In genomic region chr2:42932271-42933151, GRCh38 we compare ENCODE assay signal across 18 cellular contexts.
DNase-seq lines count a peak whose midpoint lies in the region; ATAC-seq, FAIRE-seq and TF ChIP-seq lines count a peak whose summit lies in the region.
"Had no signal": no experiment of that assay in that cellular context is flagged by ENCODE, and none has a peak within 500 bp of the region (broad histone marks: within the 10 kb centered on the region; RNA-seq: fewer than 3 reads in every experiment).

No MANE protein-coding gene starts in this region.

- peak; percentile 66 for ATAC-seq in Right ventricle myocardium superior (ENCODE audit: poor library complexity)
- ATAC-seq in GM18505 (IDR thresholded peaks at IDR 0.05; ENCODE audit: unreplicated experiment) = no peak
- ATAC-seq in HG02981 (IDR thresholded peaks at IDR 0.05; ENCODE audit: unreplicated experiment) = no peak
- ATAC-seq: left lung had no signal

- no peak for FAIRE-seq in GM19239 (lab: Jason Lieb, UNC)
- FAIRE-seq: colon had no signal

- no peaks in the 10 kb centered on the region for H3K27me3 ChIP-seq in WERI-Rb-1 (ENCODE audit: insufficient read depth, low read depth, severe bottlenecking)

- no peak overlapping the region for H3K4me3 ChIP-seq in WERI-Rb-1 (ENCODE audit: low read depth, low read length)
- H3K4me3 ChIP-seq: left lung had no signal

- H3K27ac Mint-ChIP-seq in nephron progenitor cell = peak overlapping the region; percentile 94
- peak overlapping the region; percentile 67 for H3K27ac Mint-ChIP-seq in type B pancreatic cell
- H3K27ac Mint-ChIP-seq: activated CD4-positive, alpha-beta T cell treated with anti-CD3 and anti-CD28 coated beads, Interleukin-2, amount 10 ng/mL, durations not matched to agents 7 days and 5 days had no signal

- no peak for TF ChIP-seq POLR2A in GM18505 (IDR thresholded peaks at IDR 0.05; ENCODE audit: borderline replicate concordance, extremely low read depth, insufficient read depth, insufficient read length)

- TF ChIP-seq CTCF in WERI-Rb-1 (IDR thresholded peaks at IDR 0.05; ENCODE audit: low read depth, low read length) = no peak
- TF ChIP-seq CTCF in nephron progenitor cell (IDR thresholded peaks at IDR 0.05) = no peak
- TF ChIP-seq CTCF in type B pancreatic cell (conservative IDR thresholded peaks at IDR 0.05) = no peak

- H3K4me3 Mint-ChIP-seq in nephron progenitor cell = no peak overlapping the region
- peak overlapping the region; percentile 34 for H3K4me3 Mint-ChIP-seq in type B pancreatic cell
- H3K4me3 Mint-ChIP-seq: activated CD4-positive, alpha-beta T cell treated with anti-CD3 and anti-CD28 coated beads, Interleukin-2, amount 10 ng/mL, durations not matched to agents 7 days and 5 days; CD14-positive monocyte had no signal

- no peaks in the 10 kb centered on the region for H3K36me3 ChIP-seq in WERI-Rb-1
- H3K36me3 ChIP-seq: left lung had no signal

- H3K4me1 Mint-ChIP-seq in nephron progenitor cell (peaks cover 98% of the 10 kb centered on the region), type B pancreatic cell (ENCODE audit: unreplicated experiment) (peaks cover 67% of the 10 kb centered on the region)

- H3K27me3 Mint-ChIP-seq in nephron progenitor cell (ENCODE audit: low read depth, poor library complexity) = no peaks in the 10 kb centered on the region
- no peaks in the 10 kb centered on the region for H3K27me3 Mint-ChIP-seq in type B pancreatic cell

- intact Hi-C loops in Right ventricle myocardium superior (cut with DNase I) = loop anchor here (5.0 kb wide), 1 partner anchor 75 kb away; no protein-coding TSS in a partner anchor

- DNase-seq in WERI-Rb-1 = no peak
- peak; percentile 68 for DNase-seq in Right ventricle myocardium superior
- DNase-seq in nephron progenitor cell = no peak
- no peak for DNase-seq in type B pancreatic cell (ENCODE audit: extremely low spot score, unreplicated experiment)
- no peak for DNase-seq in KBM-7
- no peak for DNase-seq in GM19239 (ENCODE audit: insufficient read length, low spot score)
- DNase-seq: activated CD4-positive, alpha-beta T cell treated with anti-CD3 and anti-CD28 coated beads, Interleukin-2, amount 10 ng/mL, durations not matched to agents 7 days and 5 days; activated T-cell treated with anti-CD3 and anti-CD28 coated beads, Interleukin-2, amount 50 U/mL, for 1 hour; DND-41; left lung; NCI-H2029; NCI-H526 treated with DMSO at 0.1 percent for 48 hours; nucleus accumbens; substantia nigra had no signal

- H3K36me3 Mint-ChIP-seq in nephron progenitor cell (ENCODE audit: low read depth) (no peaks in the 10 kb centered on the region), type B pancreatic cell (no peaks in the 10 kb centered on the region)
- H3K36me3 Mint-ChIP-seq: CD14-positive monocyte had no signal

- in situ Hi-C loops in KBM-7 (cut with MboI; ENCODE audit: low pct_unique_long_range_greater_than_20kb, low sequenced_read_pairs) = no loop called here

- H3K9me3 ChIP-seq in WERI-Rb-1 (ENCODE audit: severe bottlenecking) = no peaks in the 10 kb centered on the region
- H3K9me3 ChIP-seq: left lung had no signal

- H3K27ac ChIP-seq in WERI-Rb-1 = peak overlapping the region; percentile 82

- H3K9me3 Mint-ChIP-seq in nephron progenitor cell (no peaks in the 10 kb centered on the region), type B pancreatic cell (no peaks in the 10 kb centered on the region)
- H3K9me3 Mint-ChIP-seq: activated CD4-positive, alpha-beta T cell treated with anti-CD3 and anti-CD28 coated beads, Interleukin-2, amount 10 ng/mL, durations not matched to agents 7 days and 5 days; CD14-positive monocyte had no signal
